In the genomic region with DNA sequence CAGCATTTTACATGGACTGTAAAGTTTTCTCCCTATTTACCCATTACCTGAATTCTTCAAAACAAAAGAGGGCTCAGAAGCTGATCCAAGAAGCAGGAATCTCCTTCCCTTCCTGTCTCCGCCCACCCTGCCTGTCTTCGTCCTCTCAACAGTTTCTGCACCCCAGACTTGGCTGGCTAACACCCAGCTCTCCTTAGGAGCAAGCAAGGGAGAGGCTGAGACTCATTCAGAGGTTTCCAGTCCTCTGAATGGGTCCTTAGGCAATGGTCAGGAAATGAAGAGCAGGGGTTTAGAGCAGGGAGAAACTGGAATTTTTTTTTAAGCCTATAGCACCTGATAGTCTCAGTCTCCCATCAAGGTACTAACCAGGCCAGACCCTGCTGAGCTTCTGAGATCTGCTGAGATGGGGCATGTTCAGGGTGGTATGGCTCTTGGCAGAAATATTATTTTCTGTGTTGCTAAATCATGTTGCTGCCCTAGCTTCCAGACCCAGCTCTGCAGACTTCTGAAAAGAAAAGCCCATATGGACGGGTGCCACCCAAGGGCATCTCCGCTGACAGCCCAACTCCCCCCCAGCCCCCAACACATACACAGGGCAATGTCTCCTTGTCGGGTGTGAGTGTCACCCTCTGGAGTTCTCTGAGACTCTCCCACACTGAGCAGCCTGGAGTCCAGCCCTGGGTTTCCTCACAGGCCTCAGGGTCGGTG, we compare ENCODE assay signal across 10 cellular contexts.
A peak's percentile ranks its signal among the peaks of the same experiment; 100 is the strongest.
DNase-seq lines count a peak whose midpoint lies in the region; ATAC-seq and TF ChIP-seq lines count a peak whose summit lies in the region.
"Had no signal": no experiment of that assay in that cellular context is flagged by ENCODE, and none has a peak within 500 bp of the region (broad histone marks: within the 10 kb centered on the region; RNA-seq: fewer than 3 reads in every experiment).

No MANE protein-coding gene starts in this region.

- peaks cover 0 to 7% (median 0%) of the 10 kb centered on the region in 7 donors for H3K27me3 ChIP-seq in spleen (replicated peaks in 1 of 7)
- H3K27me3 ChIP-seq: right lobe of liver had no signal

- no peak for ATAC-seq in GM18505 (IDR thresholded peaks at IDR 0.05; ENCODE audit: unreplicated experiment)

- H3K36me3 ChIP-seq in spleen, result no peaks in the 10 kb centered on the region
- H3K36me3 ChIP-seq: right lobe of liver had no signal

- H3K27ac ChIP-seq in RWPE1 (peak overlapping the region; percentile 61), spleen (peak overlapping the region in 7 of 8 donors; percentile 22 to 90 (median 66))
- H3K27ac ChIP-seq: right lobe of liver had no signal

- CTCF ChIA-PET in RWPE1 (lab: Yijun Ruan, JAX), result interaction anchor here (0.5 to 2.1 kb wide), 3 partner anchors 40 to 540 kb away, joined by 3 to 5 read pairs (median 4); no protein-coding TSS in a partner anchor

- H3K4me1 ChIP-seq in spleen, result peaks cover 7 to 78% (median 41%) of the 10 kb centered on the region in 6 donors
- H3K4me1 ChIP-seq: right lobe of liver had no signal

- POLR2A ChIA-PET in RWPE1 (lab: Yijun Ruan, JAX; ENCODE audit: low non-redundant PET), result no interaction called here

- no peak for TF ChIP-seq POLR2A in spleen (IDR thresholded peaks at IDR 0.05)
- no peak for TF ChIP-seq POLR2A in GM18505 (IDR thresholded peaks at IDR 0.05; ENCODE audit: borderline replicate concordance, extremely low read depth, insufficient read depth, insufficient read length)

- intact Hi-C loops in spleen (cut with DNase I; ENCODE audit: low total_unique reads), result no loop called here

- H3K4me3 ChIP-seq in fibroblast of mammary gland (ENCODE audit: control insufficient read depth, low read depth, low read length), result no peak overlapping the region
- no peak overlapping the region for H3K4me3 ChIP-seq in spleen
- H3K4me3 ChIP-seq: right lobe of liver had no signal

- WGBS in spleen, 5 donors, result 58 to 83% (median 67%) methylated on average over 6 of the region's 6 CpGs

- DNase-seq in GM03348 (ENCODE audit: low spot score), result peak; percentile 53
- no peak for DNase-seq in RWPE1 (ENCODE audit: low spot score)
- peak; percentile 54 for DNase-seq in fibroblast of mammary gland (ENCODE audit: low read depth)
- DNase-seq in spleen, result no peak
- DNase-seq in nucleus accumbens (lab: John Stamatoyannopoulos, UW), result no peak
- no peak for DNase-seq in GDM1 (lab: John Stamatoyannopoulos, UW)
- DNase-seq in GM20000 (ENCODE audit: low spot score), result no peak
- DNase-seq: activated T-cell treated with anti-CD3 and anti-CD28 coated beads for 4 hours had no signal

- TF ChIP-seq CTCF in RWPE1 (conservative IDR thresholded peaks at IDR 0.05; ENCODE audit: low read depth) (no peak), fibroblast of mammary gland (conservative IDR thresholded peaks at IDR 0.05; ENCODE audit: control insufficient read depth, insufficient read depth, low read depth, low read length) (no peak), spleen (IDR thresholded peaks at IDR 0.05 in 8 of 11, conservative IDR thresholded peaks at IDR 0.05 in 3 of 11) (no peak), GM20000 (IDR thresholded peaks at IDR 0.05; ENCODE audit: extremely low read depth, missing control alignments) (no peak)

- H3K9me3 ChIP-seq in spleen, result no peaks in the 10 kb centered on the region
- H3K9me3 ChIP-seq: right lobe of liver had no signal

Comparison
In these comparisons a context has a peak if more than half of its experiments do, and no peak if none do; other contexts are left out.
1. DNase-seq: peak in GM03348 (single experiment) and fibroblast of mammary gland (single experiment); none in RWPE1 (single experiment), spleen (single experiment), nucleus accumbens (0 of 56), GDM1 (single experiment) and GM20000 (single experiment).